In the genomic region with DNA sequence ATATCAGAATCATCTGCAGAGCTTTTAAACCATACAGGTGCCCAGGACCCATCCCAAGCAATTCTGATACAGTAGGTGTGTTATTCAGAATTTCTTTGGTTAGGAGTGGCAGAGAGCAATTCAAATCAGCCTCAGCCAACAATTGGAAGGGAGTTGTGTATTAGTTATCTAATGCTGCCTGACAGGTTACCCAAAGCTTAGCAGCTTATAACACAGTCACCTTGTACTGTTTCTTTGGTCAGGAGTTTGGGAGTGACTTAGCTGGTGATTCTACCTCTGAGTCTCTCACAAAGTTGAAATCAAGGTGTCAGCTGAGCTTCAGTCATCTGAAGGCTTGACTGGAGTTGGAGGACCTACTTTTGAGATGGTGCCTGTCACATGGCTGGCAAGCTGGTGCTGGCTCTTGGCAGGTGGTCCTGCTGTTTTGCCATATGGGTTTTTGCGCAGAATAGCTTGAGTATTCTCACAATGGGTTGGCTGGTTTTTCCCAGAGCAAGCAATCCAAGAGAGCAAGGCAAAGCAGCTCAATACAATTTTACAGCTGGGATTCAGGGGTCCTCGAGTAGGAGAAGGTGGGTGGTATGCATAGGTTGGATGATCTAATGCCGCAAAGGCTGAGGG, we compare ENCODE assay signal across 34 cellular contexts.
"Had no signal": no experiment of that assay in that cellular context is flagged by ENCODE, and none has a peak within 500 bp of the region (broad histone marks: within the 10 kb centered on the region; RNA-seq: fewer than 3 reads in every experiment).

No MANE protein-coding gene starts in this region.

- H3K27me3 Mint-ChIP-seq: activated naive CD8-positive, alpha-beta T cell had no signal

- H3K4me1 Mint-ChIP-seq: activated naive CD4-positive, alpha-beta T cell treated with anti-CD3 and anti-CD28 coated beads, Interleukin-2, amount 10 ng/mL, durations not matched to agents 7 days and 5 days; activated naive CD8-positive, alpha-beta T cell treated with anti-CD3 and anti-CD28 coated beads, Interleukin-2, amount 50 U/mL, for 24 hours; brain; T-cell had no signal

- H3K36me3 Mint-ChIP-seq: activated CD4-positive, alpha-beta memory T cell treated with anti-CD3 and anti-CD28 coated beads for 36 hours; activated naive CD4-positive, alpha-beta T cell treated with anti-CD3 and anti-CD28 coated beads, Interleukin-2, amount 10 ng/mL, durations not matched to agents 7 days and 5 days; activated naive CD8-positive, alpha-beta T cell; brain; T-cell had no signal

- ATAC-seq: activated naive CD8-positive, alpha-beta T cell treated with anti-CD3 and anti-CD28 coated beads, Interleukin-2, amount 50 U/mL, for 24 hours; activated T-cell treated with anti-CD3 and anti-CD28 coated beads, Interleukin-2, amount 50 U/mL, for 4 hours; PC-3; SK-N-SH treated with all-trans-retinoic acid at 6 μM for 48 hours; T-cell had no signal

- DNase-seq: activated B cell treated with CpG ODN at 0.5 μM for 24 hours; activated CD4-positive, alpha-beta memory T cell treated with anti-CD3 and anti-CD28 coated beads for 36 hours; activated CD4-positive, alpha-beta T cell treated with anti-CD3 and anti-CD28 coated beads for 4 hours; activated CD4-positive, alpha-beta T cell treated with anti-CD3 and anti-CD28 coated beads, Interleukin-2, amount 50 U/mL, for 1 hour; activated CD4-positive, CD25-positive, alpha-beta regulatory T cell treated with anti-CD3 and anti-CD28 coated beads, Interleukin-2, amount 50 U/mL, for 72 hours; activated CD8-positive, alpha-beta memory T cell treated with anti-CD3 and anti-CD28 coated beads, Interleukin-2, amount 50 U/mL, for 4 hours; activated naive CD4-positive, alpha-beta T cell treated with anti-CD3 and anti-CD28 coated beads, Interleukin-2, amount 10 ng/mL, durations not matched to agents 7 days and 5 days; activated naive CD8-positive, alpha-beta T cell treated with anti-CD3 and anti-CD28 coated beads, Interleukin-2, amount 50 U/mL, for 24 hours; activated T-cell treated with anti-CD3 and anti-CD28 coated beads for 4 hours; activated T-cell treated with anti-CD3 and anti-CD28 coated beads, Interleukin-2, amount 50 U/mL, for 4 hours; central memory CD4-positive, alpha-beta T cell; Kasumi-1; KG1; MG63; NCI-H1048; NCI-H1105 treated with DMSO at 0.1 percent for 48 hours; NCI-H1436; NCI-H1694; NCI-H1930; NCI-H2081 treated with DMSO at 0.1 percent for 48 hours; NCI-H510A treated with DMSO at 0.1 percent for 48 hours; NCI-H748 treated with DMSO at 0.1 percent for 48 hours; NK-92 treated with Interleukin-12 subunit alpha and Interleukin-12 subunit beta, amount 100 ng/mL, for 24 hours; PC-3; Peyer's patch; RPMI8226; SIG-M5; T-cell; T-helper 2 cell; T-helper 9 cell had no signal

- H3K4me3 Mint-ChIP-seq: activated B cell treated with CpG ODN at 0.5 μM for 24 hours; activated CD4-positive, alpha-beta memory T cell treated with anti-CD3 and anti-CD28 coated beads for 36 hours; activated naive CD4-positive, alpha-beta T cell treated with anti-CD3 and anti-CD28 coated beads, Interleukin-2, amount 10 ng/mL, durations not matched to agents 7 days and 5 days; activated naive CD8-positive, alpha-beta T cell; activated naive CD8-positive, alpha-beta T cell treated with anti-CD3 and anti-CD28 coated beads, Interleukin-2, amount 50 U/mL, for 24 hours; activated T-cell treated with anti-CD3 and anti-CD28 coated beads, Interleukin-2, amount 50 U/mL, for 4 hours; activated T-helper 1 cell treated with anti-CD3 and anti-CD28 coated beads, Interleukin-12 subunit alpha, Interleukin-12 subunit beta, Interleukin-2, Interleukin-4 antibody, amounts not matched to agents 30 ng/mL and 10 ng/mL and 1 ng/mL, durations not matched to agents 14 hours and 24 hours and 36 hours; brain; T-cell had no signal

- H3K9me3 Mint-ChIP-seq: activated B cell treated with CpG ODN at 0.5 μM for 24 hours; activated CD4-positive, alpha-beta memory T cell treated with anti-CD3 and anti-CD28 coated beads for 36 hours; activated naive CD4-positive, alpha-beta T cell treated with anti-CD3 and anti-CD28 coated beads, Interleukin-2, amount 10 ng/mL, durations not matched to agents 7 days and 5 days; activated naive CD8-positive, alpha-beta T cell treated with anti-CD3 and anti-CD28 coated beads, Interleukin-2, amount 50 U/mL, for 24 hours; activated T-cell treated with anti-CD3 and anti-CD28 coated beads, Interleukin-2, amount 50 U/mL, for 4 hours; activated T-helper 1 cell treated with anti-CD3 and anti-CD28 coated beads, Interleukin-12 subunit alpha, Interleukin-12 subunit beta, Interleukin-2, Interleukin-4 antibody, amounts not matched to agents 30 ng/mL and 10 ng/mL and 1 ng/mL, durations not matched to agents 14 hours and 24 hours and 36 hours; T-cell had no signal

- H3K27ac Mint-ChIP-seq: activated B cell treated with CpG ODN at 0.5 μM for 24 hours; activated CD4-positive, alpha-beta memory T cell treated with anti-CD3 and anti-CD28 coated beads for 36 hours; activated naive CD4-positive, alpha-beta T cell treated with anti-CD3 and anti-CD28 coated beads, Interleukin-2, amount 10 ng/mL, durations not matched to agents 7 days and 5 days; activated naive CD8-positive, alpha-beta T cell; activated naive CD8-positive, alpha-beta T cell treated with anti-CD3 and anti-CD28 coated beads, Interleukin-2, amount 50 U/mL, for 24 hours; activated T-helper 1 cell treated with anti-CD3 and anti-CD28 coated beads, Interleukin-12 subunit alpha, Interleukin-12 subunit beta, Interleukin-2, Interleukin-4 antibody, amounts not matched to agents 30 ng/mL and 10 ng/mL and 1 ng/mL, durations not matched to agents 14 hours and 24 hours and 36 hours; T-cell had no signal
